In the genomic region with DNA sequence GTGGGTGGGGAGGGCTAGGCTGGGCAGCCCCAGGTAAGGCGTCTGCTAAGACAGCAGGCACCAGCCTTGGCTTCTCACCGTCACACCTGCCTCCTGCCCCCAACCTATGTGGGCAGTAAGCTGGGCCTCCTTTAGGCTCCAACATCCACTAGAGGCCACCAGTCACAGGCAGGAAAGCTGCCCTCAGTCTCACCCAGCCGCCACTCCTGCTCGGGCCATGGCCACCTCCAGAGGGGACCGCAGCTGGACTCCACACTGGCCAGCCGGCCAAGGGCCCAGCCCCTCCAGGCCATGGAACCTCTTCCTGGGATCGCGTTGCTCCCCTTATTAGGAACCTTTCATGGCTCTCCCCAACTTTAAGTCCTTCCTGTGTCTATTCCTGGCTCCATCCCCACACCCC, we compare ENCODE assay signal across 10 cellular contexts.
DNase-seq lines count a peak whose midpoint lies in the region; ATAC-seq and TF ChIP-seq lines count a peak whose summit lies in the region.
"Had no signal": no experiment of that assay in that cellular context is flagged by ENCODE, and none has a peak within 500 bp of the region (broad histone marks: within the 10 kb centered on the region; RNA-seq: fewer than 3 reads in every experiment).

No MANE protein-coding gene starts in this region.

- TF ChIP-seq CTCF in fibroblast of lung (conservative IDR thresholded peaks at IDR 0.05 in 1 of 2, IDR thresholded peaks at IDR 0.05 in 1 of 2; ENCODE audit: low read depth in 1 of 2, low read length in 2 of 2) = no peak

- no peak overlapping the region for H3K4me3 ChIP-seq in BLaER1
- no peak overlapping the region for H3K4me3 ChIP-seq in fibroblast of lung (replicated peaks in 1 of 4; ENCODE audit: control extremely low read depth in 1 of 4, insufficient read depth in 1 of 4, low read depth in 3 of 4, low read length in 4 of 4)
- no peak overlapping the region for H3K4me3 ChIP-seq in trophoblast cell (ENCODE audit: low read depth, low read length)
- H3K4me3 ChIP-seq: MG63 had no signal

- WGBS in trophoblast cell (ENCODE audit: extremely low coverage, insufficient coverage, insufficient read length) = no CpG with 5 or more reads among the region's 8 CpGs

- no peak overlapping the region for H3K14ac ChIP-seq in trophoblast cell (ENCODE audit: low read length)

- H2BK120ac ChIP-seq in trophoblast cell (ENCODE audit: insufficient read depth, low read length, poor library complexity) = no peak overlapping the region

- H3K4ac ChIP-seq in trophoblast cell (ENCODE audit: low read depth, low read length) = peak overlapping the region; percentile 10

- no peak overlapping the region for H2BK12ac ChIP-seq in trophoblast cell (ENCODE audit: low read length)

- H4K20me1 ChIP-seq in BLaER1 = peaks cover 87% of the 10 kb centered on the region
- no peaks in the 10 kb centered on the region for H4K20me1 ChIP-seq in fibroblast of lung (ENCODE audit: control insufficient read depth, extremely low read depth, insufficient read depth, low read length)

- H3K27me3 ChIP-seq in BLaER1 (no peaks in the 10 kb centered on the region), fibroblast of lung (ENCODE audit: control insufficient read depth, insufficient read depth, low read length) (no peaks in the 10 kb centered on the region), trophoblast cell (ENCODE audit: insufficient read depth, low read length) (no peaks in the 10 kb centered on the region)
- H3K27me3 ChIP-seq: MG63 had no signal

- peaks cover 60% of the 10 kb centered on the region for H3K36me3 ChIP-seq in BLaER1
- no peaks in the 10 kb centered on the region for H3K36me3 ChIP-seq in fibroblast of lung (ENCODE audit: control insufficient read depth, insufficient read depth, low read length)
- peaks cover 19 to 20% of the 10 kb centered on the region in 2 experiments for H3K36me3 ChIP-seq in trophoblast cell (ENCODE audit: control insufficient read depth in 1 of 2, insufficient read depth in 2 of 2, low read length in 2 of 2)
- H3K36me3 ChIP-seq: MG63 had no signal

- peaks cover 7% of the 10 kb centered on the region for H3K79me1 ChIP-seq in trophoblast cell (ENCODE audit: low read length)

- peak; percentile 16 for DNase-seq in NCI-H2196 (lab: John Stamatoyannopoulos, UW; ENCODE audit: unreplicated experiment)
- DNase-seq in fibroblast of lung (ENCODE audit: low read depth in 2 of 2) = no peak
- DNase-seq in trophoblast cell = no peak
- no peak for DNase-seq in NCI-H2029 (lab: John Stamatoyannopoulos, UW)
- DNase-seq in cerebellum (ENCODE audit: low spot score) = no peak
- DNase-seq: stimulated activated CD8-positive, alpha-beta memory T cell treated with anti-CD3 and anti-CD28 coated beads, Interleukin-4, amount 100 ng/mL, for 48 hours had no signal

- ATAC-seq in GM19467 (IDR thresholded peaks at IDR 0.05; ENCODE audit: unreplicated experiment) = no peak
- ATAC-seq in GM21367 (IDR thresholded peaks at IDR 0.05; ENCODE audit: unreplicated experiment) = no peak

- H3K4me1 ChIP-seq in BLaER1 (peaks cover 36% of the 10 kb centered on the region), fibroblast of lung (ENCODE audit: control insufficient read depth, extremely low read depth, insufficient read depth, low read length) (peaks cover 47% of the 10 kb centered on the region), trophoblast cell (ENCODE audit: control insufficient read depth in 1 of 2, insufficient read depth in 2 of 2, low read length in 2 of 2) (peaks cover 18 to 30% of the 10 kb centered on the region in 2 experiments)

- H2BK5ac ChIP-seq in trophoblast cell (ENCODE audit: low read depth, low read length, poor library complexity) = no peak overlapping the region

- no peak overlapping the region for H2AK5ac ChIP-seq in trophoblast cell (ENCODE audit: low read length)

- H4K91ac ChIP-seq in trophoblast cell (ENCODE audit: low read depth, low read length) = no peak overlapping the region

- H3K27ac ChIP-seq in BLaER1 (peak overlapping the region; percentile 44), fibroblast of lung (ENCODE audit: insufficient read depth, low read length) (peak overlapping the region; percentile 97), trophoblast cell (ENCODE audit: low read depth, low read length) (no peak overlapping the region)

- H2AFZ ChIP-seq in fibroblast of lung (ENCODE audit: low read length) (no peak overlapping the region), trophoblast cell (ENCODE audit: insufficient read depth, low read length, poor library complexity) (no peak overlapping the region)

- no peaks in the 10 kb centered on the region for H3K79me2 ChIP-seq in fibroblast of lung (ENCODE audit: control insufficient read depth, insufficient read depth, low read length)
- no peaks in the 10 kb centered on the region for H3K79me2 ChIP-seq in trophoblast cell (ENCODE audit: control insufficient read depth, insufficient read depth, low read length, poor library complexity)

- H3K18ac ChIP-seq in trophoblast cell (ENCODE audit: low read length) = no peak overlapping the region

- no peak overlapping the region for H3K23ac ChIP-seq in trophoblast cell (ENCODE audit: low read length)

- H3K4me2 ChIP-seq in BLaER1 (0 out of 2 replicates have a peak overlapping the region, but pooled peaks have one; percentile 1), fibroblast of lung (ENCODE audit: extremely low read depth, insufficient read depth, low read length) (no peak overlapping the region), trophoblast cell (ENCODE audit: low read length) (no peak overlapping the region)

- H4K8ac ChIP-seq in trophoblast cell (ENCODE audit: low read depth, low read length) = no peak overlapping the region

- no peak overlapping the region for H4K12ac ChIP-seq in trophoblast cell (ENCODE audit: low read depth, low read length)

- no peaks in the 10 kb centered on the region for H3K9me3 ChIP-seq in BLaER1
- no peaks in the 10 kb centered on the region for H3K9me3 ChIP-seq in fibroblast of lung (ENCODE audit: control insufficient read depth, insufficient read depth, low read depth, low read length)
- peaks cover 3% of the 10 kb centered on the region for H3K9me3 ChIP-seq in trophoblast cell (ENCODE audit: insufficient read depth, low read depth, low read length)
- H3K9me3 ChIP-seq: MG63 had no signal

- 0 out of 2 replicates have a peak overlapping the region, but pooled peaks have one; percentile 24 for H3K9ac ChIP-seq in BLaER1
- H3K9ac ChIP-seq in fibroblast of lung (ENCODE audit: insufficient read depth, low read length) = peak overlapping the region; percentile 35
- H3K9ac ChIP-seq in trophoblast cell (ENCODE audit: low read length) = no peak overlapping the region
